Comparison of ENCODE assay signal across 21 cellular contexts in genomic region chr1:192903142-192903541, GRCh38.
DNase-seq lines count a peak whose midpoint lies in the region; ATAC-seq, FAIRE-seq and TF ChIP-seq lines count a peak whose summit lies in the region.
"Had no signal": no experiment of that assay in that cellular context is flagged by ENCODE, and none has a peak within 500 bp of the region (broad histone marks: within the 10 kb centered on the region; RNA-seq: fewer than 3 reads in every experiment).

No MANE protein-coding gene starts in this region.

- no peak for FAIRE-seq in pancreas (lab: Jason Lieb, UNC)

- no peaks in the 10 kb centered on the region; the same call in 1 of the 2 replicates for H3K9me2 ChIP-seq in GM23248 (ENCODE audit: insufficient read depth)

- intact Hi-C loops in esophagus muscularis mucosa (cut with DNase I) (no loop called here), pancreas (cut with DNase I) (no loop called here)

- H3K4me2 ChIP-seq in GM23248 (ENCODE audit: unreplicated experiment) = no peak overlapping the region

- H2AFZ ChIP-seq in GM23248 = no peak overlapping the region

- H3K9ac ChIP-seq in GM23248 = no peak overlapping the region

- peak overlapping the region; percentile 84 to 86 (median 86) for H3K27ac ChIP-seq in esophagus muscularis mucosa (replicated peaks in 1 of 4)
- no peak overlapping the region for H3K27ac ChIP-seq in pancreas
- no peak overlapping the region for H3K27ac ChIP-seq in GM23248
- H3K27ac ChIP-seq: gastrocnemius medialis, ovary had no signal

- H3K4me1 ChIP-seq in esophagus muscularis mucosa (peaks cover 4 to 59% (median 48%) of the 10 kb centered on the region in 4 donors), pancreas (peaks cover 11 to 20% (median 17%) of the 10 kb centered on the region in 3 donors), GM23248 (ENCODE audit: insufficient read depth) (peaks cover 11% of the 10 kb centered on the region)
- H3K4me1 ChIP-seq: uterus had no signal

- H3K9me3 ChIP-seq in esophagus muscularis mucosa = no peaks in the 10 kb centered on the region
- H3K9me3 ChIP-seq in pancreas = no peaks in the 10 kb centered on the region
- no peaks in the 10 kb centered on the region for H3K9me3 ChIP-seq in GM23248 (ENCODE audit: low read depth)
- H3K9me3 ChIP-seq: gastrocnemius medialis, ovary, uterus had no signal

- TF ChIP-seq EP300 in esophagus muscularis mucosa (IDR thresholded peaks at IDR 0.05) = no peak

- TF ChIP-seq POLR2A in esophagus muscularis mucosa (IDR thresholded peaks at IDR 0.05; ENCODE audit: low read depth) = no peak

- 37% methylated on average over 5 of the region's 5 CpGs for WGBS in esophagus muscularis mucosa
- WGBS in pancreas, 2 donors = 36 to 43% methylated on average over 5 of the region's 5 CpGs
- WGBS in GM23248 (ENCODE audit: low coverage in 1 of 2, low lambda C conversion rate in 2 of 2, missing lambda C conversion rate in 2 of 2), 2 experiments = 70 to 77% methylated on average over 5 of the region's 5 CpGs

- H3F3A ChIP-seq in GM23248 (ENCODE audit: insufficient read depth) = peaks cover 7% of the 10 kb centered on the region; the same call in 1 of the 2 replicates

- no peaks in the 10 kb centered on the region for H3K79me2 ChIP-seq in GM23248 (ENCODE audit: insufficient read depth)

- H3K27me3 ChIP-seq in esophagus muscularis mucosa (no peaks in the 10 kb centered on the region), pancreas (no peaks in the 10 kb centered on the region), GM23248 (replicated peaks; ENCODE audit: insufficient read depth) (no peaks in the 10 kb centered on the region)
- H3K27me3 ChIP-seq: gastrocnemius medialis, ovary, uterus had no signal

- TF ChIP-seq CTCF in esophagus muscularis mucosa (IDR thresholded peaks at IDR 0.05) = peak in 1 of 3 experiments; percentile 11
- no peak for TF ChIP-seq CTCF in pancreas (IDR thresholded peaks at IDR 0.05)

- ATAC-seq in pancreas = peak; percentile 74 to 88 (median 82)
- ATAC-seq: CD8-positive, alpha-beta T cell; effector memory CD8-positive, alpha-beta T cell; esophagus mucosa; gastrocnemius medialis; HCT116; natural killer cell treated with Interleukin-12 subunit alpha and Interleukin-12 subunit beta and Interleukin-15 and Interleukin-18, amount 100 ng/mL, for 72 hours; sciatic nerve had no signal

- H3K4me3 ChIP-seq in esophagus muscularis mucosa (no peak overlapping the region), pancreas (no peak overlapping the region), GM23248 (no peak overlapping the region)
- H3K4me3 ChIP-seq: gastrocnemius medialis, ovary, uterus had no signal

- H3K36me3 ChIP-seq in esophagus muscularis mucosa = no peaks in the 10 kb centered on the region
- H3K36me3 ChIP-seq in pancreas = no peaks in the 10 kb centered on the region
- no peaks in the 10 kb centered on the region for H3K36me3 ChIP-seq in GM23248 (ENCODE audit: low read depth)
- H3K36me3 ChIP-seq: gastrocnemius medialis, ovary, uterus had no signal

- H4K20me1 ChIP-seq in GM23248 (ENCODE audit: insufficient read depth) = no peaks in the 10 kb centered on the region

- DNase-seq in COR-L47 (lab: John Stamatoyannopoulos, UW) (peak; percentile 80), NCI-H146 (lab: John Stamatoyannopoulos, UW) (peak; percentile 76), esophagus muscularis mucosa (ENCODE audit: extremely low spot score) (no peak), pancreas (peak in 3 of 6 donors; percentile 51 to 67 (median 53)), HT-29 (ENCODE audit: low spot score) (no peak), GM23248 (no peak)
- DNase-seq in stimulated activated CD4-positive, alpha-beta T cell treated with anti-CD3 and anti-CD28 coated beads, Interleukin-1b, Interleukin-23, amount 100 ng/mL, for 48 hours = no peak
- DNase-seq: activated CD4-positive, alpha-beta memory T cell treated with anti-CD3 and anti-CD28 coated beads for 36 hours; activated CD4-positive, CD25-positive, alpha-beta regulatory T cell; activated effector memory CD4-positive, alpha-beta T cell treated with anti-CD3 and anti-CD28 coated beads, Interleukin-2, amount 50 U/mL, for 16 hours; CD8-positive, alpha-beta T cell; effector memory CD8-positive, alpha-beta T cell; gastrocnemius medialis; mesendoderm; ovary; SW 1271; uterus had no signal

- in situ Hi-C loops in GM23248 (cut with MboI) = no loop called here

Comparison
In these comparisons a context has a peak if more than half of its experiments do, and no peak if none do; other contexts are left out.
1. DNase-seq: peak in COR-L47 (single experiment) and NCI-H146 (single experiment); none in esophagus muscularis mucosa (single experiment), HT-29 (single experiment), GM23248 (single experiment) and stimulated activated CD4-positive, alpha-beta T cell treated with anti-CD3 and anti-CD28 coated beads, Interleukin-1b, Interleukin-23, amount 100 ng/mL, for 48 hours (single experiment).
2. H3K27ac ChIP-seq: peak in esophagus muscularis mucosa (4 of 4); none in pancreas (0 of 4) and GM23248 (single experiment).